14 cellular contexts compared by ENCODE assay signal in genomic region chr9:599933-600461, GRCh38.
DNase-seq lines count a peak whose midpoint lies in the region; ATAC-seq, FAIRE-seq and TF ChIP-seq lines count a peak whose summit lies in the region.
"Had no signal": no experiment of that assay in that cellular context is flagged by ENCODE, and none has a peak within 500 bp of the region (broad histone marks: within the 10 kb centered on the region; RNA-seq: fewer than 3 reads in every experiment).

No MANE protein-coding gene starts in this region.

- POLR2A ChIA-PET in H1 (lab: Charles Lee; ENCODE audit: partially characterized antibody) = no interaction called here

- H2BK15ac ChIP-seq in H1 (ENCODE audit: low read length) = no peak overlapping the region

- no peak overlapping the region for H4K5ac ChIP-seq in H1 (ENCODE audit: insufficient read length, low read depth, low read length)

- no peak overlapping the region for H4K8ac ChIP-seq in H1 (ENCODE audit: extremely low read depth, insufficient read depth, low read length)

- H4K20me1 ChIP-seq in H1 (replicated peaks in 1 of 2; ENCODE audit: control insufficient read depth in 1 of 2, insufficient read depth in 2 of 2, low read length in 2 of 2) = peaks cover 0 to 2% of the 10 kb centered on the region in 2 experiments

- no peak for FAIRE-seq in H1 (lab: Jason Lieb, UNC)
- FAIRE-seq: GM12892 had no signal

- intact Hi-C loops in Right ventricle myocardium superior (cut with DNase I) = loop anchor here (5.0 kb wide), 1 partner anchor 193 kb away; no protein-coding TSS in a partner anchor
- intact Hi-C loops in left cardiac atrium (cut with DNase I) = loop anchor here in 1 of 2 donors (10.0 kb wide), 1 partner anchor 195 kb away; no protein-coding TSS in a partner anchor
- intact Hi-C loops in left ventricle myocardium superior (cut with micrococcal nuclease) = loop anchor here (10.0 kb wide), 1 partner anchor 95 kb away; the partner anchor contains the start of gene KANK1
- intact Hi-C loops in adrenal gland (cut with DNase I) = no loop called here

- H2AFZ ChIP-seq in H1 (ENCODE audit: low read length) = no peak overlapping the region

- H2AK5ac ChIP-seq in H1 (ENCODE audit: low read depth, low read length) = no peak overlapping the region

- H2BK20ac ChIP-seq in H1 (ENCODE audit: low read length) = no peak overlapping the region

- H2BK120ac ChIP-seq in H1 (replicated peaks; ENCODE audit: low read depth, low read length) = no peak overlapping the region

- DNase-seq in Right ventricle myocardium superior = no peak
- DNase-seq in left cardiac atrium = no peak
- DNase-seq in H1 (ENCODE audit: low read depth in 1 of 2, low spot score in 2 of 2) = no peak
- no peak for DNase-seq in left ventricle myocardium superior
- no peak for DNase-seq in adrenal gland
- DNase-seq: Caco-2; CD8-positive, alpha-beta memory T cell; DND-41; GDM1; HCEC 1CT; HFFc6 had no signal

- no peak overlapping the region for H3K23ac ChIP-seq in H1 (ENCODE audit: insufficient read length)

- H3K36me3 ChIP-seq in H1 (ENCODE audit: control insufficient read depth in 2 of 4, insufficient read depth in 4 of 4, low read length in 3 of 4) (no peaks in the 10 kb centered on the region; a peak in 1 of 8 replicates), adrenal gland (replicated peaks in 1 of 2) (no peaks in the 10 kb centered on the region)

- H3K23me2 ChIP-seq in H1 (ENCODE audit: low read depth, low read length) = no peaks in the 10 kb centered on the region

- no peak overlapping the region for H3K56ac ChIP-seq in H1 (replicated peaks; ENCODE audit: insufficient read length, low read depth, low read length)

- no peak overlapping the region for H3K18ac ChIP-seq in H1 (ENCODE audit: extremely low read depth, low read length)

- no peaks in the 10 kb centered on the region; the same call in 1 of the 2 replicates for H3K79me1 ChIP-seq in H1 (ENCODE audit: low read depth, low read length)

- H3K9me3 ChIP-seq in H1 (ENCODE audit: insufficient read depth in 2 of 2, low read depth in 1 of 2, low read length in 1 of 2) (no peaks in the 10 kb centered on the region), adrenal gland (replicated peaks in 1 of 3) (no peaks in the 10 kb centered on the region)
- H3K9me3 ChIP-seq: Caco-2 had no signal

- no peak overlapping the region for H2BK12ac ChIP-seq in H1 (ENCODE audit: low read depth, low read length)

- H3K27me3 ChIP-seq in H1 (replicated peaks in 1 of 4; ENCODE audit: control insufficient read depth in 3 of 4, extremely low read depth in 1 of 4, insufficient read depth in 3 of 4, low read length in 3 of 4) = no peaks in the 10 kb centered on the region
- H3K27me3 ChIP-seq in adrenal gland = no peaks in the 10 kb centered on the region

- H3K4me1 ChIP-seq in H1 (replicated peaks in 1 of 4; ENCODE audit: control insufficient read depth in 3 of 4, insufficient read depth in 4 of 4, low read length in 3 of 4) (no peaks in the 10 kb centered on the region), adrenal gland (replicated peaks in 1 of 2) (no peaks in the 10 kb centered on the region)

- no peak overlapping the region for H4K91ac ChIP-seq in H1 (replicated peaks; ENCODE audit: insufficient read length, low read length)

- H2BK5ac ChIP-seq in H1 (ENCODE audit: low read depth, low read length) = no peak overlapping the region

- no peaks in the 10 kb centered on the region; a peak in 1 of 4 replicates for H3K79me2 ChIP-seq in H1 (ENCODE audit: control insufficient read depth in 1 of 2, insufficient read depth in 2 of 2, low read length in 2 of 2)

- ATAC-seq in Right ventricle myocardium superior (ENCODE audit: poor library complexity) = peak; percentile 58
- ATAC-seq in left cardiac atrium = no peak
- peak; percentile 79 for ATAC-seq in left ventricle myocardium superior
- ATAC-seq in HG03378 (IDR thresholded peaks at IDR 0.05; ENCODE audit: unreplicated experiment) = no peak

- H3K4me2 ChIP-seq in H1 (ENCODE audit: insufficient read depth in 1 of 2, low read depth in 2 of 2, low read length in 2 of 2) = no peak overlapping the region

- H3K9ac ChIP-seq in H1 (replicated peaks in 1 of 4; ENCODE audit: extremely low read depth in 1 of 4, low read depth in 3 of 4, low read length in 3 of 4) = no peak overlapping the region

- H3K4me3 ChIP-seq in H1 (ENCODE audit: extremely low read depth in 1 of 4, insufficient read depth in 2 of 4, low read depth in 3 of 4, low read length in 4 of 4) (no peak overlapping the region), adrenal gland (no peak overlapping the region)

- no peak overlapping the region for H3K27ac ChIP-seq in H1 (ENCODE audit: low read depth, low read length)
- no peak overlapping the region for H3K27ac ChIP-seq in adrenal gland

- 81% methylated on average over 4 of the region's 4 CpGs; no CpG with 5 or more reads in 1 of the 2 experiments for WGBS in H1 (ENCODE audit: extremely low coverage in 1 of 2, insufficient coverage in 1 of 2, insufficient read length in 1 of 2, insufficient replicate concordance in 2 of 2, low coverage in 1 of 2, low lambda C conversion rate in 2 of 2, missing lambda C conversion rate in 1 of 2), 2 experiments
- 92 to 95% (median 94%) methylated on average over 4 of the region's 4 CpGs for WGBS in adrenal gland, 4 donors

- TF ChIP-seq CTCF in H1 (IDR thresholded peaks at IDR 0.05; ENCODE audit: control extremely low read depth in 1 of 3, insufficient read depth in 1 of 3, low read depth in 1 of 3, low read length in 3 of 3) (no peak), adrenal gland (IDR thresholded peaks at IDR 0.05) (no peak)

- no peak overlapping the region for H3K14ac ChIP-seq in H1 (ENCODE audit: insufficient read length)

- TF ChIP-seq EP300 in Ishikawa (IDR thresholded peaks at IDR 0.05; ENCODE audit: borderline replicate concordance) (no peak), H1 (IDR thresholded peaks at IDR 0.05; ENCODE audit: borderline replicate concordance in 1 of 2, low read depth in 2 of 2, low read length in 2 of 2) (no peak)

- CTCF ChIA-PET in H1 (lab: Charles Lee; ENCODE audit: partially characterized antibody) = no interaction called here

- TF ChIP-seq RAD21 in Ishikawa (IDR thresholded peaks at IDR 0.05; ENCODE audit: low read depth) (no peak), H1 (IDR thresholded peaks at IDR 0.05 in 1 of 2, conservative IDR thresholded peaks at IDR 0.05 in 1 of 2; ENCODE audit: low read depth in 2 of 2, low read length in 2 of 2) (no peak)

- H3K4ac ChIP-seq in H1 (replicated peaks; ENCODE audit: insufficient read length, low read depth, low read length) = no peak overlapping the region

- TF ChIP-seq POLR2A in H1 (IDR thresholded peaks at IDR 0.05; ENCODE audit: control extremely low read depth in 1 of 2, low read depth in 2 of 2, low read length in 2 of 2) (no peak), adrenal gland (IDR thresholded peaks at IDR 0.05) (no peak)

TF ChIP-seq in Ishikawa, 13 proteins besides CTCF, POLR2A, EP300 and RAD21 (continues in another document):
- TF ChIP-seq USF1 (IDR thresholded peaks at IDR 0.05) = no peak
- peak; percentile 75 for TF ChIP-seq CEBPB (IDR thresholded peaks at IDR 0.05)

TF ChIP-seq in H1, 55 proteins besides CTCF, POLR2A, EP300 and RAD21:
- TF ChIP-seq SRF (IDR thresholded peaks at IDR 0.05; ENCODE audit: low read depth, low read length) = no peak
- TF ChIP-seq CHD1 (IDR thresholded peaks at IDR 0.05; ENCODE audit: low read depth, low read length) = no peak
- no peak for TF ChIP-seq KDM1A (IDR thresholded peaks at IDR 0.05; ENCODE audit: borderline replicate concordance, low read length)
- no peak for TF ChIP-seq ASH2L (IDR thresholded peaks at IDR 0.05; ENCODE audit: low read length)
- TF ChIP-seq POU5F1 (IDR thresholded peaks at IDR 0.05; ENCODE audit: low read depth, low read length) = no peak
- TF ChIP-seq SP4 (IDR thresholded peaks at IDR 0.05; ENCODE audit: low read length) = no peak
- TF ChIP-seq MAX (IDR thresholded peaks at IDR 0.05) = no peak
- peak; percentile 93 for TF ChIP-seq CEBPB (IDR thresholded peaks at IDR 0.05; ENCODE audit: low read depth, low read length)
- no peak for TF ChIP-seq ATF2 (IDR thresholded peaks at IDR 0.05; ENCODE audit: low read length)

Comparison
In these comparisons a context has a peak if more than half of its experiments do, and no peak if none do; other contexts are left out.
1. ATAC-seq: peak in Right ventricle myocardium superior (single experiment) and left ventricle myocardium superior (single experiment); none in left cardiac atrium (0 of 2) and HG03378 (single experiment).
2. intact Hi-C loops: an anchor here in Right ventricle myocardium superior (5.0 kb wide) and left ventricle myocardium superior (10.0 kb wide); none called in adrenal gland.